In genomic region chr6:105066233-105066632, GRCh38 we compare ENCODE assay signal across 1 cellular context.
TF ChIP-seq lines count a peak whose summit lies in the region.

No MANE protein-coding gene starts in this region.

TF ChIP-seq in HepG2, 621 proteins besides CTCF, POLR2A, EP300 and RAD21 (continued from another document and continues in another):
- TF ChIP-seq, protein P1, sequence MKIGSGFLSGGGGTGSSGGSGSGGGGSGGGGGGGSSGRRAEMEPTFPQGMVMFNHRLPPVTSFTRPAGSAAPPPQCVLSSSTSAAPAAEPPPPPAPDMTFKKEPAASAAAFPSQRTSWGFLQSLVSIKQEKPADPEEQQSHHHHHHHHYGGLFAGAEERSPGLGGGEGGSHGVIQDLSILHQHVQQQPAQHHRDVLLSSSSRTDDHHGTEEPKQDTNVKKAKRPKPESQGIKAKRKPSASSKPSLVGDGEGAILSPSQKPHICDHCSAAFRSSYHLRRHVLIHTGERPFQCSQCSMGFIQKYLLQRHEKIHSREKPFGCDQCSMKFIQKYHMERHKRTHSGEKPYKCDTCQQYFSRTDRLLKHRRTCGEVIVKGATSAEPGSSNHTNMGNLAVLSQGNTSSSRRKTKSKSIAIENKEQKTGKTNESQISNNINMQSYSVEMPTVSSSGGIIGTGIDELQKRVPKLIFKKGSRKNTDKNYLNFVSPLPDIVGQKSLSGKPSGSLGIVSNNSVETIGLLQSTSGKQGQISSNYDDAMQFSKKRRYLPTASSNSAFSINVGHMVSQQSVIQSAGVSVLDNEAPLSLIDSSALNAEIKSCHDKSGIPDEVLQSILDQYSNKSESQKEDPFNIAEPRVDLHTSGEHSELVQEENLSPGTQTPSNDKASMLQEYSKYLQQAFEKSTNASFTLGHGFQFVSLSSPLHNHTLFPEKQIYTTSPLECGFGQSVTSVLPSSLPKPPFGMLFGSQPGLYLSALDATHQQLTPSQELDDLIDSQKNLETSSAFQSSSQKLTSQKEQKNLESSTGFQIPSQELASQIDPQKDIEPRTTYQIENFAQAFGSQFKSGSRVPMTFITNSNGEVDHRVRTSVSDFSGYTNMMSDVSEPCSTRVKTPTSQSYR (CRISPR knock-in tag; IDR thresholded peaks at IDR 0.05; ENCODE audit: borderline replicate concordance) = no peak
- TF ChIP-seq, protein P2, sequence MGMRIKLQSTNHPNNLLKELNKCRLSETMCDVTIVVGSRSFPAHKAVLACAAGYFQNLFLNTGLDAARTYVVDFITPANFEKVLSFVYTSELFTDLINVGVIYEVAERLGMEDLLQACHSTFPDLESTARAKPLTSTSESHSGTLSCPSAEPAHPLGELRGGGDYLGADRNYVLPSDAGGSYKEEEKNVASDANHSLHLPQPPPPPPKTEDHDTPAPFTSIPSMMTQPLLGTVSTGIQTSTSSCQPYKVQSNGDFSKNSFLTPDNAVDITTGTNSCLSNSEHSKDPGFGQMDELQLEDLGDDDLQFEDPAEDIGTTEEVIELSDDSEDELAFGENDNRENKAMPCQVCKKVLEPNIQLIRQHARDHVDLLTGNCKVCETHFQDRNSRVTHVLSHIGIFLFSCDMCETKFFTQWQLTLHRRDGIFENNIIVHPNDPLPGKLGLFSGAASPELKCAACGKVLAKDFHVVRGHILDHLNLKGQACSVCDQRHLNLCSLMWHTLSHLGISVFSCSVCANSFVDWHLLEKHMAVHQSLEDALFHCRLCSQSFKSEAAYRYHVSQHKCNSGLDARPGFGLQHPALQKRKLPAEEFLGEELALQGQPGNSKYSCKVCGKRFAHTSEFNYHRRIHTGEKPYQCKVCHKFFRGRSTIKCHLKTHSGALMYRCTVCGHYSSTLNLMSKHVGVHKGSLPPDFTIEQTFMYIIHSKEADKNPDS (CRISPR knock-in tag; IDR thresholded peaks at IDR 0.05) = no peak
- TF ChIP-seq CEBPG (CRISPR knock-in tag; IDR thresholded peaks at IDR 0.05) = peak; percentile 31; the same call in 1 of the 2 replicates
- TF ChIP-seq ZNF382 (CRISPR knock-in tag; IDR thresholded peaks at IDR 0.05; ENCODE audit: borderline replicate concordance) = no peak
- TF ChIP-seq ZKSCAN5 (CRISPR knock-in tag; IDR thresholded peaks at IDR 0.05) = no peak
- no peak for TF ChIP-seq ZNF44 (CRISPR knock-in tag; IDR thresholded peaks at IDR 0.05)
- no peak for TF ChIP-seq BRD4 (CRISPR knock-in tag; IDR thresholded peaks at IDR 0.05)
- TF ChIP-seq GRHL1 (CRISPR knock-in tag; conservative IDR thresholded peaks at IDR 0.05) = no peak
- TF ChIP-seq RXRB (CRISPR knock-in tag; IDR thresholded peaks at IDR 0.05; ENCODE audit: borderline replicate concordance) = peak; percentile 71; the same call in 1 of the 2 replicates
- no peak for TF ChIP-seq MED8 (CRISPR knock-in tag; IDR thresholded peaks at IDR 0.05; ENCODE audit: insufficient replicate concordance)
- no peak for TF ChIP-seq ZNF441 (CRISPR knock-in tag; IDR thresholded peaks at IDR 0.05; ENCODE audit: borderline replicate concordance)
- TF ChIP-seq ZNF143 (CRISPR knock-in tag; IDR thresholded peaks at IDR 0.05) = no peak
- TF ChIP-seq RERE (CRISPR knock-in tag; IDR thresholded peaks at IDR 0.05; ENCODE audit: low read depth) = peak; percentile 73
- TF ChIP-seq, protein P3, sequence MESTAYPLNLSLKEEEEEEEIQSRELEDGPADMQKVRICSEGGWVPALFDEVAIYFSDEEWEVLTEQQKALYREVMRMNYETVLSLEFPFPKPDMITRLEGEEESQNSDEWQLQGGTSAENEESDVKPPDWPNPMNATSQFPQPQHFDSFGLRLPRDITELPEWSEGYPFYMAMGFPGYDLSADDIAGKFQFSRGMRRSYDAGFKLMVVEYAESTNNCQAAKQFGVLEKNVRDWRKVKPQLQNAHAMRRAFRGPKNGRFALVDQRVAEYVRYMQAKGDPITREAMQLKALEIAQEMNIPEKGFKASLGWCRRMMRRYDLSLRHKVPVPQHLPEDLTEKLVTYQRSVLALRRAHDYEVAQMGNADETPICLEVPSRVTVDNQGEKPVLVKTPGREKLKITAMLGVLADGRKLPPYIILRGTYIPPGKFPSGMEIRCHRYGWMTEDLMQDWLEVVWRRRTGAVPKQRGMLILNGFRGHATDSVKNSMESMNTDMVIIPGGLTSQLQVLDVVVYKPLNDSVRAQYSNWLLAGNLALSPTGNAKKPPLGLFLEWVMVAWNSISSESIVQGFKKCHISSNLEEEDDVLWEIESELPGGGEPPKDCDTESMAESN (CRISPR knock-in tag; conservative IDR thresholded peaks at IDR 0.05) = no peak
- TF ChIP-seq ATF3 (CRISPR knock-in tag; IDR thresholded peaks at IDR 0.05) = no peak
- TF ChIP-seq RARA (CRISPR knock-in tag; IDR thresholded peaks at IDR 0.05) = peak; percentile 92
- 0 out of 2 replicates have a peak, but pooled peaks have one; percentile 17 for TF ChIP-seq MLX (CRISPR knock-in tag; IDR thresholded peaks at IDR 0.05)
- TF ChIP-seq, protein P4, sequence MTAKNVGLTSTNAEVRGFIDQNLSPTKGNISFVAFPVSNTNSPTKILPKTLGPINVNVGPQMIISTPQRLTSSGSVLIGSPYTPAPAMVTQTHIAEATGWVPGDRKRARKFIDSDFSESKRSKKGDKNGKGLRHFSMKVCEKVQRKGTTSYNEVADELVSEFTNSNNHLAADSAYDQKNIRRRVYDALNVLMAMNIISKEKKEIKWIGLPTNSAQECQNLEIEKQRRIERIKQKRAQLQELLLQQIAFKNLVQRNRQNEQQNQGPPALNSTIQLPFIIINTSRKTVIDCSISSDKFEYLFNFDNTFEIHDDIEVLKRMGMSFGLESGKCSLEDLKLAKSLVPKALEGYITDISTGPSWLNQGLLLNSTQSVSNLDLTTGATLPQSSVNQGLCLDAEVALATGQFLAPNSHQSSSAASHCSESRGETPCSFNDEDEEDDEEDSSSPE (CRISPR knock-in tag; IDR thresholded peaks at IDR 0.05) = no peak
- TF ChIP-seq FOXA1 (IDR thresholded peaks at IDR 0.05) = no peak
- peak; percentile 77 for TF ChIP-seq FOXA1 (CRISPR knock-in tag; IDR thresholded peaks at IDR 0.05)
- no peak for TF ChIP-seq ZNF329 (CRISPR knock-in tag; IDR thresholded peaks at IDR 0.05; ENCODE audit: low read depth)
- no peak for TF ChIP-seq DNMT3B (CRISPR knock-in tag; conservative IDR thresholded peaks at IDR 0.05)
- no peak for TF ChIP-seq CCAR2 (optimal IDR thresholded peaks at IDR 0.05; ENCODE audit: low read depth, low read length)
- TF ChIP-seq CSRNP2 (CRISPR knock-in tag; conservative IDR thresholded peaks at IDR 0.05; ENCODE audit: low read depth) = no peak
- no peak for TF ChIP-seq ZNF773 (CRISPR knock-in tag; IDR thresholded peaks at IDR 0.05; ENCODE audit: borderline replicate concordance)
- no peak for TF ChIP-seq ZNF562 (CRISPR knock-in tag; IDR thresholded peaks at IDR 0.05; ENCODE audit: borderline replicate concordance)
- TF ChIP-seq, protein P5, sequence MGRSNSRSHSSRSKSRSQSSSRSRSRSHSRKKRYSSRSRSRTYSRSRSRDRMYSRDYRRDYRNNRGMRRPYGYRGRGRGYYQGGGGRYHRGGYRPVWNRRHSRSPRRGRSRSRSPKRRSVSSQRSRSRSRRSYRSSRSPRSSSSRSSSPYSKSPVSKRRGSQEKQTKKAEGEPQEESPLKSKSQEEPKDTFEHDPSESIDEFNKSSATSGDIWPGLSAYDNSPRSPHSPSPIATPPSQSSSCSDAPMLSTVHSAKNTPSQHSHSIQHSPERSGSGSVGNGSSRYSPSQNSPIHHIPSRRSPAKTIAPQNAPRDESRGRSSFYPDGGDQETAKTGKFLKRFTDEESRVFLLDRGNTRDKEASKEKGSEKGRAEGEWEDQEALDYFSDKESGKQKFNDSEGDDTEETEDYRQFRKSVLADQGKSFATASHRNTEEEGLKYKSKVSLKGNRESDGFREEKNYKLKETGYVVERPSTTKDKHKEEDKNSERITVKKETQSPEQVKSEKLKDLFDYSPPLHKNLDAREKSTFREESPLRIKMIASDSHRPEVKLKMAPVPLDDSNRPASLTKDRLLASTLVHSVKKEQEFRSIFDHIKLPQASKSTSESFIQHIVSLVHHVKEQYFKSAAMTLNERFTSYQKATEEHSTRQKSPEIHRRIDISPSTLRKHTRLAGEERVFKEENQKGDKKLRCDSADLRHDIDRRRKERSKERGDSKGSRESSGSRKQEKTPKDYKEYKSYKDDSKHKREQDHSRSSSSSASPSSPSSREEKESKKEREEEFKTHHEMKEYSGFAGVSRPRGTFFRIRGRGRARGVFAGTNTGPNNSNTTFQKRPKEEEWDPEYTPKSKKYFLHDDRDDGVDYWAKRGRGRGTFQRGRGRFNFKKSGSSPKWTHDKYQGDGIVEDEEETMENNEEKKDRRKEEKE (IDR thresholded peaks at IDR 0.05) = no peak
- TF ChIP-seq ATRX (CRISPR knock-in tag; IDR thresholded peaks at IDR 0.05; ENCODE audit: borderline replicate concordance) = no peak
- TF ChIP-seq ZNF777 (CRISPR knock-in tag; IDR thresholded peaks at IDR 0.05) = no peak
- TF ChIP-seq SOX6 (IDR thresholded peaks at IDR 0.05) = no peak
- TF ChIP-seq SOX6 (CRISPR knock-in tag; IDR thresholded peaks at IDR 0.05) = peak; percentile 43; the same call in 1 of the 2 replicates
- TF ChIP-seq SRSF9 (IDR thresholded peaks at IDR 0.05; ENCODE audit: borderline replicate concordance, insufficient read depth, low read depth, low read length, poor library complexity, severe bottlenecking) = no peak
